Comparison of ENCODE assay signal across 12 cellular contexts in the genomic region with DNA sequence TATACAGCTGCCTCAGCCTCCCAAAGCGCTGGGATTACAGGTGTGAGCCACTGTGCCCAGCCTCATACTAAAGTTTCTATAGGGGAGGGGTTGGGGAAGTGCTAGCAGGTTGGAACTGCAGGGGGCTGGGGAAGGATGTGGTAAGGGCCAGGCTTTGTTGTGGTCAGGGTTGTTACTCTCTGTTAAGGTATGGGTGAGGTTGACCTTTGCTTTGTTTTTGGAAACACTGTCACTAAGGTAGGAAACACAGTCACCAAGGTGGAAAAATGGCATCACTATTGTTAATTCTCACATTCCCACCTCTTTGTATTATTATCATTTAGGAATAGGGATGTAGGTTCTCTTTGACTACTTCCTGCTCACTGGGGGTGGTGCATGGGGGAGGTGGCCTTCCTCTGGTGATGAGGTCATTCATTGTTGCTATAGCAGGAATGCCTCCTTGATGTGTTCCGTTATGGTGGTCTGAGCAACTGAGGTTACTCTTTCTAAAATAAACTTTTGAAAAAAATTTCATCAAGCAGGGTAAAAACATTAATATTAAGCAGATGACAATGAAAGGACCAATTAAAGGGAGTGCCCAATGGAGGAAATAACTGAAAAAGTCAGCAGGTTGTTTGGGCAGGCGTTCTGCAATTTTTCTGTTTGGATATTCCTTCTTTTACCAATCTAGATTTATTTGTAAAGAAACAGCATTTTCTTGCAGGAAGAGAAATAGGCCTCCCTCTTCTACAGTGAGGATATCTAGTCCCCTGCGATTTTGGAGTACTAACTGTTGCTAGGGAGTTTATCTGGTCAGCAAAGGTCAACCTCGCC.
DNase-seq lines count a peak whose midpoint lies in the region; ATAC-seq, FAIRE-seq and TF ChIP-seq lines count a peak whose summit lies in the region.
"Had no signal": no experiment of that assay in that cellular context is flagged by ENCODE, and none has a peak within 500 bp of the region (broad histone marks: within the 10 kb centered on the region; RNA-seq: fewer than 3 reads in every experiment).

No MANE protein-coding gene starts in this region.

- 76 to 86% methylated on average over 5 of the region's 5 CpGs for WGBS in pancreas, 2 donors

- peaks cover 12% of the 10 kb centered on the region for H3K27me3 Mint-ChIP-seq in activated T-helper 1 cell treated with anti-CD3 and anti-CD28 coated beads, Interleukin-12 subunit alpha, Interleukin-12 subunit beta, Interleukin-2, Interleukin-4 antibody, amounts not matched to agents 30 ng/mL and 10 ng/mL and 1 ng/mL, durations not matched to agents 14 hours and 24 hours and 36 hours (ENCODE audit: insufficient read depth)

- ATAC-seq in HG03565 (IDR thresholded peaks at IDR 0.05; ENCODE audit: unreplicated experiment): peak; percentile 70
- no peak for ATAC-seq in pancreas
- no peak for ATAC-seq in HG03135 (IDR thresholded peaks at IDR 0.05; ENCODE audit: unreplicated experiment)

- H3K4me3 Mint-ChIP-seq in activated T-helper 1 cell treated with anti-CD3 and anti-CD28 coated beads, Interleukin-12 subunit alpha, Interleukin-12 subunit beta, Interleukin-2, Interleukin-4 antibody, amounts not matched to agents 30 ng/mL and 10 ng/mL and 1 ng/mL, durations not matched to agents 14 hours and 24 hours and 36 hours: no peak overlapping the region

- TF ChIP-seq CTCF in pancreas (IDR thresholded peaks at IDR 0.05): no peak

- H3K27ac Mint-ChIP-seq in activated T-helper 1 cell treated with anti-CD3 and anti-CD28 coated beads, Interleukin-12 subunit alpha, Interleukin-12 subunit beta, Interleukin-2, Interleukin-4 antibody, amounts not matched to agents 30 ng/mL and 10 ng/mL and 1 ng/mL, durations not matched to agents 14 hours and 24 hours and 36 hours: peak overlapping the region; percentile 70

- no peaks in the 10 kb centered on the region for H3K9me3 ChIP-seq in pancreas

- H3K4me3 ChIP-seq in pancreas: no peak overlapping the region
- H3K4me3 ChIP-seq: upper lobe of left lung had no signal

- no peak overlapping the region for H3K27ac ChIP-seq in pancreas
- H3K27ac ChIP-seq: parathyroid adenoma, upper lobe of left lung had no signal

- DNase-seq in NK-92 treated with Interleukin-12 subunit alpha and Interleukin-12 subunit beta, amount 100 ng/mL, for 24 hours (lab: John Stamatoyannopoulos, UW): peak; percentile 84
- DNase-seq in NK-92 (lab: John Stamatoyannopoulos, UW; ENCODE audit: unreplicated experiment) (no peak), pancreas (no peak)
- peak; percentile 55 for DNase-seq in activated T-helper 1 cell treated with anti-CD3 and anti-CD28 coated beads, Interleukin-12 subunit alpha, Interleukin-12 subunit beta, Interleukin-2, Interleukin-4 antibody, amounts not matched to agents 30 ng/mL and 10 ng/mL and 1 ng/mL, durations not matched to agents 14 hours and 24 hours and 36 hours (ENCODE audit: low spot score)
- DNase-seq in stimulated activated CD8-positive, alpha-beta memory T cell treated with anti-CD3 and anti-CD28 coated beads, Interleukin-12 subunit alpha, Interleukin-12 subunit beta, amount 100 ng/mL, for 24 hours (ENCODE audit: extremely low read depth): peak; percentile 8
- no peak for DNase-seq in effector CD4-positive, alpha-beta T cell
- DNase-seq: hippocampal formation, upper lobe of left lung had no signal

- H3K27me3 ChIP-seq in pancreas: no peaks in the 10 kb centered on the region
- H3K27me3 ChIP-seq: upper lobe of left lung had no signal

- no peaks in the 10 kb centered on the region for H3K36me3 ChIP-seq in pancreas
- H3K36me3 ChIP-seq: upper lobe of left lung had no signal

- intact Hi-C loops in activated T-helper 1 cell treated with anti-CD3 and anti-CD28 coated beads, Interleukin-12 subunit alpha, Interleukin-12 subunit beta, Interleukin-2, Interleukin-4 antibody, amounts not matched to agents 30 ng/mL and 10 ng/mL and 1 ng/mL, durations not matched to agents 14 hours and 24 hours and 36 hours (cut with micrococcal nuclease): loop anchor here (1.0 to 10.0 kb wide), 4 partner anchors 23 to 332 kb away; a partner anchor contains a TSS
- intact Hi-C loops in pancreas (cut with DNase I): no loop called here

- peaks cover 41% of the 10 kb centered on the region for H3K4me1 Mint-ChIP-seq in activated T-helper 1 cell treated with anti-CD3 and anti-CD28 coated beads, Interleukin-12 subunit alpha, Interleukin-12 subunit beta, Interleukin-2, Interleukin-4 antibody, amounts not matched to agents 30 ng/mL and 10 ng/mL and 1 ng/mL, durations not matched to agents 14 hours and 24 hours and 36 hours (ENCODE audit: low read depth)

- peaks cover 2% of the 10 kb centered on the region for H3K36me3 Mint-ChIP-seq in activated T-helper 1 cell treated with anti-CD3 and anti-CD28 coated beads, Interleukin-12 subunit alpha, Interleukin-12 subunit beta, Interleukin-2, Interleukin-4 antibody, amounts not matched to agents 30 ng/mL and 10 ng/mL and 1 ng/mL, durations not matched to agents 14 hours and 24 hours and 36 hours (ENCODE audit: low read depth)

- H3K9me3 Mint-ChIP-seq in activated T-helper 1 cell treated with anti-CD3 and anti-CD28 coated beads, Interleukin-12 subunit alpha, Interleukin-12 subunit beta, Interleukin-2, Interleukin-4 antibody, amounts not matched to agents 30 ng/mL and 10 ng/mL and 1 ng/mL, durations not matched to agents 14 hours and 24 hours and 36 hours: peaks cover 12% of the 10 kb centered on the region

- H3K4me1 ChIP-seq in pancreas: no peaks in the 10 kb centered on the region
- H3K4me1 ChIP-seq: upper lobe of left lung had no signal

- no peak for FAIRE-seq in pancreas (lab: Jason Lieb, UNC)
- FAIRE-seq: A204.1 had no signal

Comparison
In these comparisons a context has a peak if more than half of its experiments do, and no peak if none do; other contexts are left out.
1. DNase-seq: peak in NK-92 treated with Interleukin-12 subunit alpha and Interleukin-12 subunit beta, amount 100 ng/mL, for 24 hours (single experiment), activated T-helper 1 cell treated with anti-CD3 and anti-CD28 coated beads, Interleukin-12 subunit alpha, Interleukin-12 subunit beta, Interleukin-2, Interleukin-4 antibody, amounts not matched to agents 30 ng/mL and 10 ng/mL and 1 ng/mL, durations not matched to agents 14 hours and 24 hours and 36 hours (single experiment) and stimulated activated CD8-positive, alpha-beta memory T cell treated with anti-CD3 and anti-CD28 coated beads, Interleukin-12 subunit alpha, Interleukin-12 subunit beta, amount 100 ng/mL, for 24 hours (single experiment); none in NK-92 (single experiment), pancreas (0 of 6) and effector CD4-positive, alpha-beta T cell (single experiment).